In genomic region chr5:102850503-102850902, GRCh38 we compare ENCODE assay signal across 22 cellular contexts.
"Had no signal": no experiment of that assay in that cellular context is flagged by ENCODE, and none has a peak within 500 bp of the region (broad histone marks: within the 10 kb centered on the region; RNA-seq: fewer than 3 reads in every experiment).

No MANE protein-coding gene starts in this region.

- H3K4me3 Mint-ChIP-seq: activated CD4-positive, alpha-beta memory T cell treated with anti-CD3 and anti-CD28 coated beads for 36 hours; activated CD8-positive, alpha-beta memory T cell treated with anti-CD3 and anti-CD28 coated beads, Interleukin-2, amount 10 ng/mL, durations not matched to agents 7 days and 5 days; activated T-helper 1 cell treated with anti-CD3 and anti-CD28 coated beads, Interleukin-12 subunit alpha, Interleukin-12 subunit beta, Interleukin-2, Interleukin-4 antibody, amounts not matched to agents 30 ng/mL and 10 ng/mL and 1 ng/mL, durations not matched to agents 14 hours and 24 hours and 36 hours; brain; dendritic cell treated with granulocyte-macrophage colony-stimulating factor and Interleukin-4, amounts not matched to agents 40 ng/mL and 50 ng/mL, for 4 days; nephron progenitor cell; stimulated activated effector memory CD8-positive, alpha-beta T cell treated with anti-CD3 and anti-CD28 coated beads, Interleukin-12 subunit alpha, Interleukin-12 subunit beta, amount 100 ng/mL, for 72 hours; T-helper 1 cell treated with Interleukin-12 subunit alpha and Interleukin-12 subunit beta and Interleukin-4 antibody, amounts not matched to agents 30 μg/mL and 1 μg/mL, for 36 hours had no signal

- H3K27me3 Mint-ChIP-seq: activated CD4-positive, alpha-beta memory T cell treated with anti-CD3 and anti-CD28 coated beads for 36 hours; activated CD8-positive, alpha-beta memory T cell treated with anti-CD3 and anti-CD28 coated beads, Interleukin-2, amount 10 ng/mL, durations not matched to agents 7 days and 5 days; dendritic cell treated with granulocyte-macrophage colony-stimulating factor and Interleukin-4, amounts not matched to agents 40 ng/mL and 50 ng/mL, for 4 days had no signal

- DNase-seq: activated CD4-positive, alpha-beta memory T cell treated with anti-CD3 and anti-CD28 coated beads for 36 hours; activated CD4-positive, alpha-beta T cell treated with anti-CD3 and anti-CD28 coated beads for 4 hours; activated CD4-positive, CD25-positive, alpha-beta regulatory T cell; activated CD8-positive, alpha-beta memory T cell treated with anti-CD3 and anti-CD28 coated beads, Interleukin-2, amount 10 ng/mL, durations not matched to agents 7 days and 5 days; activated gamma-delta T cell; activated T-cell treated with anti-CD3 and anti-CD28 coated beads for 4 hours; aorta; caudate nucleus; effector CD8-positive, alpha-beta T cell; foreskin melanocyte; nephron progenitor cell; nucleus accumbens; right lobe of liver; stimulated activated CD4-positive, alpha-beta T cell treated with anti-CD3 and anti-CD28 coated beads, Interleukin-2, amount 100 ng/mL, for 24 hours; stomach; transverse colon had no signal

- H3K9me3 Mint-ChIP-seq: activated CD4-positive, alpha-beta memory T cell treated with anti-CD3 and anti-CD28 coated beads for 36 hours; activated T-helper 1 cell treated with anti-CD3 and anti-CD28 coated beads, Interleukin-12 subunit alpha, Interleukin-12 subunit beta, Interleukin-2, Interleukin-4 antibody, amounts not matched to agents 30 ng/mL and 10 ng/mL and 1 ng/mL, durations not matched to agents 14 hours and 24 hours and 36 hours; stimulated activated effector memory CD8-positive, alpha-beta T cell treated with anti-CD3 and anti-CD28 coated beads, Interleukin-12 subunit alpha, Interleukin-12 subunit beta, amount 100 ng/mL, for 72 hours; T-helper 1 cell treated with Interleukin-12 subunit alpha and Interleukin-12 subunit beta and Interleukin-4 antibody, amounts not matched to agents 30 μg/mL and 1 μg/mL, for 36 hours had no signal

- ATAC-seq: activated CD8-positive, alpha-beta memory T cell treated with anti-CD3 and anti-CD28 coated beads, Interleukin-2, amount 10 ng/mL, durations not matched to agents 7 days and 5 days; activated naive CD4-positive, alpha-beta T cell treated with anti-CD3 and anti-CD28 coated beads, Interleukin-2, amount 50 U/mL, for 72 hours; right lobe of liver; stimulated activated effector memory CD8-positive, alpha-beta T cell treated with anti-CD3 and anti-CD28 coated beads, Interleukin-12 subunit alpha, Interleukin-12 subunit beta, amount 100 ng/mL, for 72 hours had no signal

- H3K27ac Mint-ChIP-seq: activated CD4-positive, alpha-beta memory T cell treated with anti-CD3 and anti-CD28 coated beads for 36 hours; activated CD8-positive, alpha-beta memory T cell treated with anti-CD3 and anti-CD28 coated beads, Interleukin-2, amount 10 ng/mL, durations not matched to agents 7 days and 5 days; activated naive CD4-positive, alpha-beta T cell treated with anti-CD3 and anti-CD28 coated beads, Interleukin-2, amount 50 U/mL, for 72 hours; activated T-helper 1 cell treated with anti-CD3 and anti-CD28 coated beads, Interleukin-12 subunit alpha, Interleukin-12 subunit beta, Interleukin-2, Interleukin-4 antibody, amounts not matched to agents 30 ng/mL and 10 ng/mL and 1 ng/mL, durations not matched to agents 14 hours and 24 hours and 36 hours; dendritic cell treated with granulocyte-macrophage colony-stimulating factor and Interleukin-4, amounts not matched to agents 40 ng/mL and 50 ng/mL, for 4 days; nephron progenitor cell; stimulated activated effector memory CD8-positive, alpha-beta T cell treated with anti-CD3 and anti-CD28 coated beads, Interleukin-12 subunit alpha, Interleukin-12 subunit beta, amount 100 ng/mL, for 72 hours; T-helper 1 cell treated with Interleukin-12 subunit alpha and Interleukin-12 subunit beta and Interleukin-4 antibody, amounts not matched to agents 30 μg/mL and 1 μg/mL, for 36 hours had no signal

- H3K4me1 Mint-ChIP-seq: nephron progenitor cell had no signal
